ENCODE assay signal across 16 cellular contexts in genomic region chr5:32859211-32859641, GRCh38.
A peak's percentile ranks its signal among the peaks of the same experiment; 100 is the strongest.
DNase-seq lines count a peak whose midpoint lies in the region; ATAC-seq and TF ChIP-seq lines count a peak whose summit lies in the region.
"Had no signal": no experiment of that assay in that cellular context is flagged by ENCODE, and none has a peak within 500 bp of the region (broad histone marks: within the 10 kb centered on the region; RNA-seq: fewer than 3 reads in every experiment).

No MANE protein-coding gene starts in this region.

- TF ChIP-seq RAD21 in IMR-90 (IDR thresholded peaks at IDR 0.05; ENCODE audit: low read length) = no peak

- no peak overlapping the region for H2BK15ac ChIP-seq in IMR-90 (ENCODE audit: low read depth, low read length)

- H3K9ac ChIP-seq in IMR-90 (ENCODE audit: low read depth, low read length) = no peak overlapping the region

- CTCF ChIA-PET in IMR-90 (lab: Yijun Ruan, JAX) = no interaction called here

- no peak overlapping the region for H3K23ac ChIP-seq in IMR-90 (ENCODE audit: low read depth, low read length)

- no peaks in the 10 kb centered on the region for H3K79me1 ChIP-seq in IMR-90 (ENCODE audit: low read depth in 1 of 2, low read length in 2 of 2)

- H3K18ac ChIP-seq in IMR-90 (ENCODE audit: low read depth, low read length) = no peak overlapping the region

- no TSS peak for BruUV-seq in IMR-90 (replicated peaks; lab: Mats Ljungman, UMichigan)

- H3K4me3 ChIP-seq in AG10803 (ENCODE audit: low read length) (no peak overlapping the region), IMR-90 (ENCODE audit: insufficient read depth, low read depth, low read length) (no peak overlapping the region), astrocyte of the spinal cord (ENCODE audit: low read depth, low read length) (no peak overlapping the region), fibroblast of pulmonary artery (replicated peaks; ENCODE audit: low read depth, low read length) (no peak overlapping the region), adrenal gland (no peak overlapping the region)

- H2BK20ac ChIP-seq in IMR-90 (ENCODE audit: low read depth, low read length) = no peak overlapping the region

- no peak overlapping the region for H3K27ac ChIP-seq in IMR-90 (ENCODE audit: insufficient read depth, low read length)
- H3K27ac ChIP-seq in adrenal gland = no peak overlapping the region

- H2AFZ ChIP-seq in IMR-90 (replicated peaks; ENCODE audit: low read length, poor library complexity) = no peak overlapping the region

- ATAC-seq in IMR-90 (ENCODE audit: low read depth) = no peak
- ATAC-seq in GM19395 (IDR thresholded peaks at IDR 0.05; ENCODE audit: unreplicated experiment) = no peak

- no peaks in the 10 kb centered on the region for H3K27me3 ChIP-seq in IMR-90 (ENCODE audit: control insufficient read depth, insufficient read depth, low read length)
- H3K27me3 ChIP-seq in adrenal gland = no peaks in the 10 kb centered on the region

- in situ Hi-C loops in IMR-90 (cut with MboI; ENCODE audit: low sequenced_read_pairs) (no loop called here), astrocyte of the spinal cord (cut with HindIII; ENCODE audit: low sequenced_read_pairs) (no loop called here)

- H3K4me1 ChIP-seq in IMR-90 (ENCODE audit: control insufficient read depth, insufficient read depth, low read length) (no peaks in the 10 kb centered on the region), adrenal gland (replicated peaks in 1 of 2) (no peaks in the 10 kb centered on the region)

- no peak overlapping the region for H2BK120ac ChIP-seq in IMR-90 (ENCODE audit: low read depth, low read length)

- intact Hi-C loops in IMR-90 (cut with micrococcal nuclease) (no loop called here), adrenal gland (cut with DNase I) (no loop called here)

- H3K9me3 ChIP-seq in IMR-90 (ENCODE audit: control insufficient read depth, insufficient read depth, low read length) = peaks cover 5% of the 10 kb centered on the region; the same call in 1 of the 2 replicates
- peaks cover 0 to 9% (median 0%) of the 10 kb centered on the region in 3 donors for H3K9me3 ChIP-seq in adrenal gland (replicated peaks in 1 of 3)

- H3K36me3 ChIP-seq in IMR-90 (ENCODE audit: control insufficient read depth, insufficient read depth, low read length) (no peaks in the 10 kb centered on the region), adrenal gland (replicated peaks in 1 of 2) (no peaks in the 10 kb centered on the region)

- H2BK5ac ChIP-seq in IMR-90 (ENCODE audit: low read depth, low read length, poor library complexity, severe bottlenecking) = no peak overlapping the region

- H3K56ac ChIP-seq in IMR-90 (ENCODE audit: extremely low read depth, insufficient read depth, low read length) = no peak overlapping the region

- no peak overlapping the region for H4K91ac ChIP-seq in IMR-90 (ENCODE audit: insufficient read depth, low read depth, low read length)

- H3K4me2 ChIP-seq in IMR-90 (ENCODE audit: low read depth, low read length) = no peak overlapping the region

- no peak overlapping the region for H4K5ac ChIP-seq in IMR-90 (ENCODE audit: low read depth, low read length)

- no peaks in the 10 kb centered on the region for H3K9me1 ChIP-seq in IMR-90 (ENCODE audit: insufficient read depth, low read length)

- H4K20me1 ChIP-seq in IMR-90 (ENCODE audit: insufficient read depth, low read length) = no peaks in the 10 kb centered on the region

- no peak overlapping the region for H2AK5ac ChIP-seq in IMR-90 (ENCODE audit: low read depth, low read length)

- no peak for TF ChIP-seq POLR2A in IMR-90 (IDR thresholded peaks at IDR 0.05; ENCODE audit: low read depth, low read length)
- TF ChIP-seq POLR2A in adrenal gland (IDR thresholded peaks at IDR 0.05) = no peak

- DNase-seq in AG10803 (ENCODE audit: low read depth) (peak; percentile 75), IMR-90 (peak; percentile 16), astrocyte of the spinal cord (ENCODE audit: low read depth, low spot score) (peak; percentile 19), fibroblast of pulmonary artery (ENCODE audit: low read depth) (peak; percentile 3), adrenal gland (no peak), NCI-H146 (lab: John Stamatoyannopoulos, UW) (no peak)
- no peak for DNase-seq in activated effector memory CD4-positive, alpha-beta T cell treated with anti-CD3 and anti-CD28 coated beads, Interleukin-2, amount 50 U/mL, for 16 hours
- DNase-seq: DMS79; KBM-7; NCI-H1092; NCI-H1694; NCI-H2107; NCI-H69; NK-92 treated with Interleukin-12 subunit alpha and Interleukin-12 subunit beta, amount 100 ng/mL, for 24 hours; OCI-M1 had no signal

- H4K8ac ChIP-seq in IMR-90 (ENCODE audit: low read depth in 2 of 2, low read length in 2 of 2) = no peak overlapping the region

- H2AK9ac ChIP-seq in IMR-90 (replicated peaks; ENCODE audit: low read depth, low read length, poor library complexity) = no peak overlapping the region

- TF ChIP-seq CTCF in AG10803 (conservative IDR thresholded peaks at IDR 0.05; ENCODE audit: low read length) (no peak), IMR-90 (conservative IDR thresholded peaks at IDR 0.05; ENCODE audit: low read depth, low read length) (no peak), astrocyte of the spinal cord (IDR thresholded peaks at IDR 0.05; ENCODE audit: low read depth, low read length) (no peak), fibroblast of pulmonary artery (IDR thresholded peaks at IDR 0.05; ENCODE audit: low read length, missing control alignments) (no peak), adrenal gland (IDR thresholded peaks at IDR 0.05) (no peak)

- H3K4ac ChIP-seq in IMR-90 (ENCODE audit: low read depth, low read length) = no peak overlapping the region

- dilution Hi-C loops in IMR-90 (cut with HindIII; ENCODE audit: low sequenced_read_pairs, unreplicated experiment) = no loop called here

- no peak overlapping the region for H3K14ac ChIP-seq in IMR-90 (replicated peaks; ENCODE audit: low read depth, low read length)

- POLR2A ChIA-PET in IMR-90 (lab: Charles Lee; ENCODE audit: unreplicated experiment) = no interaction called here

TF ChIP-seq in IMR-90, 13 proteins besides CTCF, POLR2A, EP300 and RAD21:
- TF ChIP-seq SMC3 (IDR thresholded peaks at IDR 0.05; ENCODE audit: low read depth, low read length) (no peak), FOS (IDR thresholded peaks at IDR 0.05; ENCODE audit: low read depth, low read length) (no peak), MXI1 (IDR thresholded peaks at IDR 0.05; ENCODE audit: borderline replicate concordance, low read depth, low read length) (no peak), RFX5 (IDR thresholded peaks at IDR 0.05; ENCODE audit: low read depth, low read length) (no peak), CHD1 (IDR thresholded peaks at IDR 0.05; ENCODE audit: low read depth, low read length) (no peak), CEBPB (IDR thresholded peaks at IDR 0.05; ENCODE audit: low read depth, low read length) (no peak), MAFK (IDR thresholded peaks at IDR 0.05; ENCODE audit: low read depth, low read length) (no peak), BHLHE40 (IDR thresholded peaks at IDR 0.05; ENCODE audit: low read depth, low read length) (no peak)

Comparison
In these comparisons a context has a peak if more than half of its experiments do, and no peak if none do; other contexts are left out.
1. DNase-seq: peak in AG10803 (single experiment), IMR-90 (single experiment), astrocyte of the spinal cord (single experiment) and fibroblast of pulmonary artery (single experiment); none in adrenal gland (0 of 7), activated effector memory CD4-positive, alpha-beta T cell treated with anti-CD3 and anti-CD28 coated beads, Interleukin-2, amount 50 U/mL, for 16 hours (single experiment) and NCI-H146 (single experiment).